In the genomic region with DNA sequence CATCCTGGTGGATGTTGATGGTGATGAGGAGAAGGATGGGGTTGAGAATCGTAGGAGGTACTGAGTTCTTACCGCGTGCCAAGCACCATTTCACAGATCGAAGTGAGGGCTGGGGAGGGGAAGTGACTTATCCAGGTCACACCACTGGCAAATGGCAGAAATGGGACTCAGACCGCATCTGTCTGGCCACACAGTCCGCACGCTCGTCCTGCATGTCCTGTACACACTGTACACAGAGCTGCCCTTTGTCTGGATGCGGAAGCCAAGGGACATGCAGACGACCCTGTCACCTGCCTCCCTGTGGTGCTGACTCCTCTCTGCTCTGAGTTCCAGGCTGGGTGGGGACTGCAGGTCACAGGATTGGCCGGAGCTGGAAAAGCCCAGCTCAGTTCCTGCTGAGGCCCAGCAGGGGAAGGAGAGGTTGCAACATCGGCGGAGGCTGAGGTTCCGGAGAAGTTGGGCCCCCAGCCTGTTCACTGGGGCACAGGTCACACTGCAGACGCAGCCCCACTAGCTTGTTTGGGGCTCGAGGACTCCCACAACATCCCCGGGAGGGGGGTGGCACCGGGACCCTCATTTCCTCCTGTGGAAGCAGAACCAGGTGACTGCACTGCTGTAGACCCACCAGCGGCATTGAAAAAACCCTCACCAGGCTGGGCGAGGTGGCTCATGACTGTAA, we compare ENCODE assay signal across 9 cellular contexts.
DNase-seq lines count a peak whose midpoint lies in the region; ATAC-seq and TF ChIP-seq lines count a peak whose summit lies in the region.
"Had no signal": no experiment of that assay in that cellular context is flagged by ENCODE, and none has a peak within 500 bp of the region (broad histone marks: within the 10 kb centered on the region; RNA-seq: fewer than 3 reads in every experiment).

No MANE protein-coding gene starts in this region.

- H3K36me3 Mint-ChIP-seq in HFFc6 (ENCODE audit: low read depth): no peaks in the 10 kb centered on the region

- H3K4me1 Mint-ChIP-seq in HFFc6 (ENCODE audit: low read depth): no peaks in the 10 kb centered on the region

- DNase-seq in CD1c-positive myeloid dendritic cell (ENCODE audit: extremely low spot score) (peak; percentile 94), UCSD-AML1 (lab: John Stamatoyannopoulos, UW; ENCODE audit: unreplicated experiment) (peak; percentile 76), heart left ventricle (peak; percentile 66 to 85 (median 75)), ovary (peak in 3 of 5 donors; percentile 42 to 72 (median 62)), NCI-H1417 treated with DMSO at 0.1 percent for 48 hours (lab: John Stamatoyannopoulos, UW) (no peak), HPDE6-E6E7 (ENCODE audit: extremely low spot score) (no peak), HFFc6 (no peak)
- DNase-seq: amniotic stem cell had no signal

- H3K27ac ChIP-seq in heart left ventricle: peak overlapping the region in 10 of 12 donors; percentile 12 to 94 (median 44)
- H3K27ac ChIP-seq in ovary: no peak overlapping the region

- H3K27me3 ChIP-seq in heart left ventricle (no peaks in the 10 kb centered on the region), ovary (no peaks in the 10 kb centered on the region)

- peaks cover 3% of the 10 kb centered on the region; the same call in 1 of the 2 replicates for H3K27me3 Mint-ChIP-seq in HFFc6 (ENCODE audit: insufficient read depth)

- H3K9me3 ChIP-seq in heart left ventricle (no peaks in the 10 kb centered on the region), ovary (no peaks in the 10 kb centered on the region)

- H3K4me1 ChIP-seq in heart left ventricle (peaks cover 0 to 76% (median 5%) of the 10 kb centered on the region in 12 donors), ovary (ENCODE audit: insufficient read depth) (no peaks in the 10 kb centered on the region)

- no peak overlapping the region for H3K4me3 Mint-ChIP-seq in HFFc6

- intact Hi-C loops in heart left ventricle (cut with DNase I): loop anchor here in 1 of 10 donors (10.0 kb wide), 1 partner anchor 261 kb away; no protein-coding TSS in a partner anchor
- intact Hi-C loops in ovary (cut with DNase I): no loop called here

- TF ChIP-seq EP300 in ovary (IDR thresholded peaks at IDR 0.05): peak; percentile 41

- H3K9me3 Mint-ChIP-seq in HFFc6: no peaks in the 10 kb centered on the region

- TF ChIP-seq CTCF in heart left ventricle (IDR thresholded peaks at IDR 0.05) (no peak), ovary (IDR thresholded peaks at IDR 0.05) (peak in 1 of 3 donors; percentile 26), HFFc6 (IDR thresholded peaks at IDR 0.05) (no peak)

- WGBS in heart left ventricle, 4 donors: 67 to 84% (median 71%) methylated on average over 18 to 20 of the region's 20 CpGs
- whole genome bisulfite sequencing in ovary, 3 donors: 74 to 76% (median 74%) methylated on average over 20 of the region's 20 CpGs

- no peak overlapping the region for H3K4me3 ChIP-seq in heart left ventricle
- H3K4me3 ChIP-seq in ovary: no peak overlapping the region

- no peak overlapping the region for H3K27ac Mint-ChIP-seq in HFFc6

- TF ChIP-seq POLR2A in heart left ventricle (IDR thresholded peaks at IDR 0.05) (peak in 1 of 2 donors; percentile 25), ovary (IDR thresholded peaks at IDR 0.05) (no peak)

- ATAC-seq in heart left ventricle (peak; percentile 56 to 83 (median 76)), HG03354 (IDR thresholded peaks at IDR 0.05; ENCODE audit: poor library complexity, severe bottlenecking, unreplicated experiment) (no peak)

- H3K36me3 ChIP-seq in heart left ventricle (no peaks in the 10 kb centered on the region), ovary (no peaks in the 10 kb centered on the region)

Comparison
In these comparisons a context has a peak if more than half of its experiments do, and no peak if none do; other contexts are left out.
1. DNase-seq: peak in CD1c-positive myeloid dendritic cell (single experiment), UCSD-AML1 (single experiment), heart left ventricle (5 of 5) and ovary (3 of 5); none in NCI-H1417 treated with DMSO at 0.1 percent for 48 hours (single experiment), HPDE6-E6E7 (single experiment) and HFFc6 (single experiment).
2. H3K27ac ChIP-seq: peak in heart left ventricle (10 of 12); none in ovary (0 of 2).